Comparison of ENCODE assay signal across 1 cellular context in the genomic region with DNA sequence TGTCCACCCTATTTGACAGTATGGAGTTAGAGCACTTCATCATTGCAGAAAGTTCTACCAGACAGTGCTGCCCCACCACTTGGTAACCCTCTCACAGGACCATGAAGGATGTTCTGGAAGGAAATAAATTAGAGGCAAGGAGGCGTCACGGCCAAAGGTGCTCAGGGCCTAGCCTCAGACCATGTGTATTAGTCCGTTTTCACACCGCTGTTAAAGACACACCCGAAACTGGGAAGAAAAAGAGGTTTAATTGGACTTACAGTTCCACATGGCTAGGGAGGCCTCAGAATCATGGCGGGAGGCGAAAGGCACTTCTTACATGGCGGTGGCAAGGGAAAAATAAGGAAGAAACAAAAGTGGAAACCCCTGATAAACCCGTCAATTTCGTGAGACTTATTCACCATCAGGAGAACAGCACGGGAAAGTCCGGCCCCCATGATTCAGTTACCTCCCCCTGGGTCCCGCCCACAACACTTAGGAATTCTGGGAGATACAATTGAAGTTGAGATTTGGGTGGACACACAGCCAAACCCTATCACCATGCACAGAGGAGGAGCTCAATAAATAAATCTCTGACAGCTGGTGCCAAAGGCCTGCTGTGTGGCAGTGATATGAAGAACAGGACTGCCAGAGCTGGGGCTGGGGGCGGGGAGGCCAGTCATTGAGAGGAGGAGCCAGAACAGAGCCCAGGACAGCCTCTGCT.
TF ChIP-seq lines count a peak whose summit lies in the region.

No MANE protein-coding gene starts in this region.

TF ChIP-seq in IMR-90, 13 proteins besides CTCF, POLR2A, EP300 and RAD21 (continued from another document):
- TF ChIP-seq, protein P1, sequence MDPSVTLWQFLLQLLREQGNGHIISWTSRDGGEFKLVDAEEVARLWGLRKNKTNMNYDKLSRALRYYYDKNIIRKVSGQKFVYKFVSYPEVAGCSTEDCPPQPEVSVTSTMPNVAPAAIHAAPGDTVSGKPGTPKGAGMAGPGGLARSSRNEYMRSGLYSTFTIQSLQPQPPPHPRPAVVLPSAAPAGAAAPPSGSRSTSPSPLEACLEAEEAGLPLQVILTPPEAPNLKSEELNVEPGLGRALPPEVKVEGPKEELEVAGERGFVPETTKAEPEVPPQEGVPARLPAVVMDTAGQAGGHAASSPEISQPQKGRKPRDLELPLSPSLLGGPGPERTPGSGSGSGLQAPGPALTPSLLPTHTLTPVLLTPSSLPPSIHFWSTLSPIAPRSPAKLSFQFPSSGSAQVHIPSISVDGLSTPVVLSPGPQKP (IDR thresholded peaks at IDR 0.05; ENCODE audit: borderline replicate concordance, low read depth, low read length): no peak
- TF ChIP-seq SMC3 (IDR thresholded peaks at IDR 0.05; ENCODE audit: low read depth, low read length) (no peak), MXI1 (IDR thresholded peaks at IDR 0.05; ENCODE audit: borderline replicate concordance, low read depth, low read length) (no peak), CHD1 (IDR thresholded peaks at IDR 0.05; ENCODE audit: low read depth, low read length) (no peak), BHLHE40 (IDR thresholded peaks at IDR 0.05; ENCODE audit: low read depth, low read length) (no peak), NFE2L2 (IDR thresholded peaks at IDR 0.05; ENCODE audit: low read depth, low read length) (no peak), FOS (IDR thresholded peaks at IDR 0.05; ENCODE audit: low read depth, low read length) (no peak), MAZ (IDR thresholded peaks at IDR 0.05; ENCODE audit: borderline replicate concordance, low read depth, low read length) (no peak), RFX5 (IDR thresholded peaks at IDR 0.05; ENCODE audit: low read depth, low read length) (no peak)
